In the genomic region with DNA sequence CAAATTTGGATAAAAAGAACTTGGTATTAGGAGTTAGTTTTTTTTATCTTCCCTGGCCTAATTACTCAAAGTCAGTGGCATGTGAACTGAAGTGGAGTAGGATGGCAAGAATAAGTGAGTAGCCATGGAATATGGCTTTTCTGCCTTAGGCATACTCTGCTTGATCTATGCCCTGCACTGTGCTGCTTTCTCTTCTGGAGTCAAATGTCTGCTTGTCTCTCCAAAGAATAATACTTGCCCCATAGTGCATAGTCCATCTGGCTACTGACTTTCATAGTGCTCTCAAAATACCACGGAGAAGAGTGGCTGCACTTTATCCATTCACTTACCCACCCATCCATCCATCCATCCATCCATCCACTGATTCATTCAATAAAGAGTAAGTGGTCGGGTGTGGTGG, we compare ENCODE assay signal across 19 cellular contexts. TPM values are rescaled to one million over a fixed set of nuclear protein-coding genes. Genes with fewer than 3 reads are reported as not detected.
DNase-seq lines count a peak whose midpoint lies in the region; ATAC-seq and TF ChIP-seq lines count a peak whose summit lies in the region.
"Had no signal": no experiment of that assay in that cellular context is flagged by ENCODE, and none has a peak within 500 bp of the region (broad histone marks: within the 10 kb centered on the region; RNA-seq: fewer than 3 reads in every experiment).

No MANE protein-coding gene starts in this region.

- H3K9me3 ChIP-seq in muscle layer of colon (ENCODE audit: low read length) = no peaks in the 10 kb centered on the region
- H3K9me3 ChIP-seq in sigmoid colon = no peaks in the 10 kb centered on the region

- H3K9ac ChIP-seq in muscle layer of colon (ENCODE audit: low read length) = no peak overlapping the region
- H3K9ac ChIP-seq: KMS-11 had no signal

- ATAC-seq in GM18502 (IDR thresholded peaks at IDR 0.05; ENCODE audit: poor library complexity, unreplicated experiment) (no peak), HG02938 (IDR thresholded peaks at IDR 0.05; ENCODE audit: unreplicated experiment) (no peak)

- H3K36me3 ChIP-seq in muscle layer of colon (ENCODE audit: insufficient read depth, low read length) (no peaks in the 10 kb centered on the region), sigmoid colon (no peaks in the 10 kb centered on the region)

- TF ChIP-seq CTCF in VCaP (conservative IDR thresholded peaks at IDR 0.05) (no peak), sigmoid colon (IDR thresholded peaks at IDR 0.05) (no peak)

- no peak for TF ChIP-seq EP300 in sigmoid colon (IDR thresholded peaks at IDR 0.05)

- no peaks in the 10 kb centered on the region for H3K27me3 ChIP-seq in muscle layer of colon (ENCODE audit: control insufficient read depth in 1 of 2, insufficient read depth in 2 of 2, low read length in 2 of 2)
- no peaks in the 10 kb centered on the region for H3K27me3 ChIP-seq in sigmoid colon

- 86 to 89% methylated on average over 2 of the region's 2 CpGs for WGBS in sigmoid colon, 2 donors

- TF ChIP-seq POLR2A in sigmoid colon (IDR thresholded peaks at IDR 0.05) = no peak

- DNase-seq in foreskin melanocyte (peak; percentile 54), sigmoid colon (no peak)
- DNase-seq in activated CD4-positive, alpha-beta T cell treated with anti-CD3 and anti-CD28 coated beads, Interleukin-2, amount 50 U/mL, for 4 hours = no peak
- DNase-seq: CD4-positive, alpha-beta T cell; HCEC 1CT; MM.1S; NCI-H2029 treated with DMSO at 0.1 percent for 48 hours; NCI-H2227 treated with DMSO at 0.1 percent for 48 hours; NCI-H526 treated with DMSO at 0.1 percent for 48 hours; PC-9; Right ventricle myocardium superior; RPMI8226 had no signal

- H3K4me3 ChIP-seq in muscle layer of colon (ENCODE audit: low read depth in 1 of 2, low read length in 2 of 2) = no peak overlapping the region
- H3K4me3 ChIP-seq in sigmoid colon = no peak overlapping the region
- H3K4me3 ChIP-seq: PC-9 had no signal

- intact Hi-C loops in sigmoid colon (cut with DNase I) = loop anchor here (5.0 kb wide), 1 partner anchor 136 kb away; no protein-coding TSS in a partner anchor

- peaks cover 35% of the 10 kb centered on the region for H3K4me1 ChIP-seq in muscle layer of colon (ENCODE audit: insufficient read depth, low read length)
- peaks cover 0 to 36% (median 22%) of the 10 kb centered on the region in 4 donors for H3K4me1 ChIP-seq in sigmoid colon

- H3K27ac ChIP-seq in VCaP (peak overlapping the region; percentile 91), muscle layer of colon (ENCODE audit: low read depth, low read length) (peak overlapping the region; percentile 12), sigmoid colon (peak overlapping the region in 3 of 4 donors; percentile 72 to 85 (median 80))
- H3K27ac ChIP-seq: KMS-11, PC-9 had no signal

RNA-seq across cellular contexts. Expression of a gene that starts 13.4 kb away (rescaled TPM):
- 10 to 100 TPM in 2 of 4 donors, 1 to 10 TPM in 2; 9.4 to 18.7 (median 13.9) TPM for total RNA-seq in sigmoid colon
- polyA plus RNA-seq in sigmoid colon = 1 to 10 TPM in 2 of 3 donors, under 1 TPM in 1; 0.46 to 3.8 (median 1.2) TPM
- total RNA-seq: H1, PC-9, Right ventricle myocardium superior had no signal
- polyA plus RNA-seq: IgD-negative memory B cell had no signal

Comparison
In these comparisons a context has a peak if more than half of its experiments do, and no peak if none do; other contexts are left out.
1. H3K27ac ChIP-seq: peak in every context shown above with its lines; median percentile 91 in VCaP; 80 in sigmoid colon; 12 in muscle layer of colon.